ENCODE assay signal across 8 cellular contexts in genomic region chr14:22099942-22100763, GRCh38.
DNase-seq lines count a peak whose midpoint lies in the region; TF ChIP-seq lines count a peak whose summit lies in the region.

No MANE protein-coding gene starts in this region.

- H3K4me2 ChIP-seq in osteoblast (ENCODE audit: insufficient read depth, low read length), result no peak overlapping the region

- no peak overlapping the region for H2AFZ ChIP-seq in osteoblast (ENCODE audit: low read length)

- POLR2A ChIA-PET in HEK293 (lab: Yijun Ruan, JAX), result no interaction called here

- intact Hi-C loops in vagina (cut with DNase I), result no loop called here

- peak; percentile 10 for DNase-seq in NCI-H2196 (lab: John Stamatoyannopoulos, UW; ENCODE audit: unreplicated experiment)
- DNase-seq in NCI-H2196 treated with DMSO at 0.1 percent for 48 hours (lab: John Stamatoyannopoulos, UW; ENCODE audit: unreplicated experiment), result no peak
- peak; percentile 64 for DNase-seq in NCI-H2171 (lab: John Stamatoyannopoulos, UW)
- peak; percentile 13 for DNase-seq in activated T-cell treated with anti-CD3 and anti-CD28 coated beads for 4 hours
- DNase-seq in fibroblast of villous mesenchyme (ENCODE audit: low read depth), result peak; percentile 58
- DNase-seq in osteoblast (ENCODE audit: insufficient read length, low spot score, missing footprints), result peak; percentile 72
- no peak for DNase-seq in vagina (ENCODE audit: extremely low spot score in 2 of 2)

- no peak overlapping the region for H3K4me3 ChIP-seq in HEK293 (ENCODE audit: low read depth, low read length)
- no peak overlapping the region for H3K4me3 ChIP-seq in fibroblast of villous mesenchyme (ENCODE audit: low read depth, low read length)
- H3K4me3 ChIP-seq in osteoblast (ENCODE audit: insufficient read depth, low read length), result no peak overlapping the region
- no peak overlapping the region for H3K4me3 ChIP-seq in vagina

- no peak overlapping the region for H3K27ac ChIP-seq in HEK293 (ENCODE audit: extremely low read depth, low read depth, low read length)
- H3K27ac ChIP-seq in osteoblast (ENCODE audit: low read depth, low read length), result no peak overlapping the region
- no peak overlapping the region for H3K27ac ChIP-seq in vagina

- CTCF ChIA-PET in HEK293 (lab: Yijun Ruan, JAX), result interaction anchor here (0.6 to 4.2 kb wide), 28 partner anchors 13 to 371 kb away, joined by 3 to 21 read pairs (median 4); no protein-coding TSS in a partner anchor

- no peaks in the 10 kb centered on the region for H3K79me2 ChIP-seq in osteoblast (ENCODE audit: insufficient read depth, low read length)

- no peaks in the 10 kb centered on the region for H3K36me3 ChIP-seq in HEK293 (ENCODE audit: control insufficient read depth in 2 of 2, insufficient read depth in 1 of 2, low read length in 2 of 2)
- no peaks in the 10 kb centered on the region for H3K36me3 ChIP-seq in osteoblast (ENCODE audit: insufficient read depth, low read length)
- no peaks in the 10 kb centered on the region for H3K36me3 ChIP-seq in vagina

- H3K27me3 ChIP-seq in osteoblast (ENCODE audit: insufficient read depth, low read length) (no peaks in the 10 kb centered on the region), vagina (no peaks in the 10 kb centered on the region)

- H4K20me1 ChIP-seq in osteoblast (ENCODE audit: insufficient read depth, low read length), result no peaks in the 10 kb centered on the region

- peak; percentile 73 for TF ChIP-seq CTCF in HEK293 (tag by site-specific recombination; IDR thresholded peaks at IDR 0.05)
- peak; percentile 61 for TF ChIP-seq CTCF in fibroblast of villous mesenchyme (IDR thresholded peaks at IDR 0.05; ENCODE audit: insufficient read depth, low read depth, low read length)
- peak; percentile 57 for TF ChIP-seq CTCF in osteoblast (IDR thresholded peaks at IDR 0.05; ENCODE audit: extremely low read depth, low read depth, low read length)
- peak; percentile 39 to 60 (median 44) for TF ChIP-seq CTCF in vagina (IDR thresholded peaks at IDR 0.05)

- TF ChIP-seq POLR2A in vagina (IDR thresholded peaks at IDR 0.05), result no peak

- H3K4me1 ChIP-seq in HEK293 (ENCODE audit: control insufficient read depth, insufficient read depth, low read length) (no peaks in the 10 kb centered on the region), osteoblast (ENCODE audit: insufficient read depth, low read length) (no peaks in the 10 kb centered on the region), vagina (peaks cover 20% of the 10 kb centered on the region)

- H3K9me3 ChIP-seq in HEK293 (ENCODE audit: control insufficient read depth, insufficient read depth, low read depth, low read length) (no peaks in the 10 kb centered on the region), osteoblast (ENCODE audit: low read depth, low read length) (no peaks in the 10 kb centered on the region), vagina (no peaks in the 10 kb centered on the region)

TF ChIP-seq in HEK293, 187 proteins besides CTCF, POLR2A, EP300 and RAD21:
- TF ChIP-seq HOXC10 (CRISPR knock-in tag; IDR thresholded peaks at IDR 0.05) (no peak), ZNF654 (tag by site-specific recombination; IDR thresholded peaks at IDR 0.05; ENCODE audit: low read depth) (peak; percentile 26)

Comparison
In these comparisons a context has a peak if more than half of its experiments do, and no peak if none do; other contexts are left out.
1. DNase-seq: peak in NCI-H2196 (single experiment), NCI-H2171 (single experiment), activated T-cell treated with anti-CD3 and anti-CD28 coated beads for 4 hours (single experiment), fibroblast of villous mesenchyme (single experiment) and osteoblast (single experiment); none in NCI-H2196 treated with DMSO at 0.1 percent for 48 hours (single experiment) and vagina (0 of 2).
2. Peak in every context shown above with its lines, with median percentiles within 50 percentile points of each other: CTCF ChIP-seq.